In genomic region chr9:135908334-135909204, GRCh38 we compare ENCODE assay signal across 8 cellular contexts. TPM values are rescaled to one million over a fixed set of nuclear protein-coding genes. Genes with fewer than 3 reads are reported as not detected.
DNase-seq lines count a peak whose midpoint lies in the region; ATAC-seq and TF ChIP-seq lines count a peak whose summit lies in the region.

No MANE protein-coding gene starts in this region.

- no peak for DNase-seq in HFFc6
- no peak for DNase-seq in activated T-helper 2 cell treated with anti-CD3 and anti-CD28 coated beads, Interferon-gamma antibody, Interleukin-2, Interleukin-4, amounts not matched to agents 10 μg/mL and 5 μg/mL and 100 μg/mL, durations not matched to agents 14 hours and 24 hours and 36 hours (ENCODE audit: low spot score)
- DNase-seq in substantia nigra (lab: John Stamatoyannopoulos, UW): no peak
- DNase-seq in NK-92 (lab: John Stamatoyannopoulos, UW; ENCODE audit: unreplicated experiment): no peak
- DNase-seq in NCI-H1048 (lab: John Stamatoyannopoulos, UW): no peak

- peak overlapping the region; percentile 83 for H3K4me3 Mint-ChIP-seq in HFFc6
- H3K4me3 Mint-ChIP-seq in activated T-helper 2 cell treated with anti-CD3 and anti-CD28 coated beads, Interferon-gamma antibody, Interleukin-2, Interleukin-4, amounts not matched to agents 10 μg/mL and 5 μg/mL and 100 μg/mL, durations not matched to agents 14 hours and 24 hours and 36 hours (ENCODE audit: low read depth): peak overlapping the region; percentile 78

- peaks cover 24% of the 10 kb centered on the region for H3K9me3 Mint-ChIP-seq in HFFc6
- peaks cover 12% of the 10 kb centered on the region for H3K9me3 Mint-ChIP-seq in activated T-helper 2 cell treated with anti-CD3 and anti-CD28 coated beads, Interferon-gamma antibody, Interleukin-2, Interleukin-4, amounts not matched to agents 10 μg/mL and 5 μg/mL and 100 μg/mL, durations not matched to agents 14 hours and 24 hours and 36 hours

- no peaks in the 10 kb centered on the region; the same call in 1 of the 2 replicates for H3K27me3 Mint-ChIP-seq in HFFc6 (ENCODE audit: insufficient read depth)
- no peaks in the 10 kb centered on the region for H3K27me3 Mint-ChIP-seq in activated T-helper 2 cell treated with anti-CD3 and anti-CD28 coated beads, Interferon-gamma antibody, Interleukin-2, Interleukin-4, amounts not matched to agents 10 μg/mL and 5 μg/mL and 100 μg/mL, durations not matched to agents 14 hours and 24 hours and 36 hours (ENCODE audit: low read depth)

- peaks cover 50% of the 10 kb centered on the region for H3K4me1 Mint-ChIP-seq in HFFc6 (ENCODE audit: low read depth)
- peaks cover 38% of the 10 kb centered on the region for H3K4me1 Mint-ChIP-seq in activated T-helper 2 cell treated with anti-CD3 and anti-CD28 coated beads, Interferon-gamma antibody, Interleukin-2, Interleukin-4, amounts not matched to agents 10 μg/mL and 5 μg/mL and 100 μg/mL, durations not matched to agents 14 hours and 24 hours and 36 hours (ENCODE audit: low read depth)

- peaks cover 8% of the 10 kb centered on the region for H3K9me3 ChIP-seq in iPS-18c (ENCODE audit: control insufficient read depth, insufficient read depth, low read length)

- peak overlapping the region; percentile 72 for H3K4me3 ChIP-seq in iPS-18c (ENCODE audit: insufficient read depth, low read depth, low read length)

- peaks cover 57% of the 10 kb centered on the region for H3K36me3 Mint-ChIP-seq in HFFc6 (ENCODE audit: low read depth)
- H3K36me3 Mint-ChIP-seq in activated T-helper 2 cell treated with anti-CD3 and anti-CD28 coated beads, Interferon-gamma antibody, Interleukin-2, Interleukin-4, amounts not matched to agents 10 μg/mL and 5 μg/mL and 100 μg/mL, durations not matched to agents 14 hours and 24 hours and 36 hours (ENCODE audit: low read depth): peaks cover 71% of the 10 kb centered on the region

- no peak for TF ChIP-seq CTCF in C4-2B (conservative IDR thresholded peaks at IDR 0.05)
- no peak for TF ChIP-seq CTCF in HFFc6 (IDR thresholded peaks at IDR 0.05)

- ATAC-seq in GM19395 (IDR thresholded peaks at IDR 0.05; ENCODE audit: unreplicated experiment): no peak

- H3K27ac ChIP-seq in C4-2B: peak overlapping the region; percentile 81
- peak overlapping the region; percentile 71 for H3K27ac ChIP-seq in substantia nigra (ENCODE audit: low read depth, low read length, poor library complexity, severe bottlenecking)

- peak overlapping the region; percentile 71 for H3K27ac Mint-ChIP-seq in HFFc6
- peak overlapping the region; percentile 46 for H3K27ac Mint-ChIP-seq in activated T-helper 2 cell treated with anti-CD3 and anti-CD28 coated beads, Interferon-gamma antibody, Interleukin-2, Interleukin-4, amounts not matched to agents 10 μg/mL and 5 μg/mL and 100 μg/mL, durations not matched to agents 14 hours and 24 hours and 36 hours

- intact Hi-C loops in activated T-helper 2 cell treated with anti-CD3 and anti-CD28 coated beads, Interferon-gamma antibody, Interleukin-2, Interleukin-4, amounts not matched to agents 10 μg/mL and 5 μg/mL and 100 μg/mL, durations not matched to agents 14 hours and 24 hours and 36 hours (cut with micrococcal nuclease): loop anchor here (10.0 kb wide), 1 partner anchor 336 kb away; the partner anchor contains the start of gene QSOX2

RNA-seq across cellular contexts. Expression of gene CAMSAP1, which starts 1.2 kb away (rescaled TPM):
- total RNA-seq in HFFc6 (2021; fragmentation: NEBNext Ultra II Directional; extraction: Animal tissue kit (Norgen Biotek cat#: 25700)): 10 to 100 TPM; 14.9 to 22.8 (median 18.1) TPM
- total RNA-seq in activated T-helper 2 cell treated with anti-CD3 and anti-CD28 coated beads, Interferon-gamma antibody, Interleukin-2, Interleukin-4, amounts not matched to agents 10 μg/mL and 5 μg/mL and 100 μg/mL, durations not matched to agents 14 hours and 24 hours and 36 hours: 44.2 and 44.4 TPM in 2 replicates

RNA-seq across cellular contexts. Expression of gene UBAC1, which starts 52.6 kb away (rescaled TPM):
- 10 to 100 TPM; 27.9 to 33.6 (median 31.2) TPM for total RNA-seq in HFFc6 (2021; fragmentation: NEBNext Ultra II Directional; extraction: Animal tissue kit (Norgen Biotek cat#: 25700))
- 42.3 and 47.2 TPM in 2 replicates for total RNA-seq in activated T-helper 2 cell treated with anti-CD3 and anti-CD28 coated beads, Interferon-gamma antibody, Interleukin-2, Interleukin-4, amounts not matched to agents 10 μg/mL and 5 μg/mL and 100 μg/mL, durations not matched to agents 14 hours and 24 hours and 36 hours
